In the genomic region with DNA sequence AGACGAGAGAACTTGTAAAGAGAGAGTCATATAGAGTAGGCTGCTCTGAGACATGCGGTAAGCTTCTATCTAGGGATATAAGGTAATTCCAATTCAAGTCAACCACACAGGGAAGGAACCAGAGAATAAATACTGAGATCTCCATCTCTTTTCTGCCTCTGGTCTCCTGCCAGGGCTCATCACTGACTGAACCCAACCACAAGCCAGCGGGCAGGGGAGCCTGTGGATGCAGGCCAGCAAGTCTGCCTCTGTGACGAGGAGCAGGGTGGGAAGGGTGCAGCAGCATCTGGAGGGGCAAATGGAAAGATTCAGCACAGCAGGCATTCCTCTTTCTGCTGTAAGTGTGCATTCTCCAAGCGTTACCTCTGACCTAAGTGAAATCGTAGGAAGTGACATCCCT, we compare ENCODE assay signal across 21 cellular contexts.
DNase-seq lines count a peak whose midpoint lies in the region; ATAC-seq and TF ChIP-seq lines count a peak whose summit lies in the region.
"Had no signal": no experiment of that assay in that cellular context is flagged by ENCODE, and none has a peak within 500 bp of the region (broad histone marks: within the 10 kb centered on the region; RNA-seq: fewer than 3 reads in every experiment).

No MANE protein-coding gene starts in this region.

- H3K9me3 ChIP-seq in OCI-LY3 (ENCODE audit: insufficient read depth, low read length) (peaks cover 3% of the 10 kb centered on the region; the same call in 1 of the 2 replicates), trophoblast cell (ENCODE audit: insufficient read depth, low read depth, low read length) (no peaks in the 10 kb centered on the region)
- H3K9me3 ChIP-seq: HAP-1, MG63 had no signal

- H4K91ac ChIP-seq in trophoblast cell (ENCODE audit: low read depth, low read length): no peak overlapping the region

- H3K18ac ChIP-seq in trophoblast cell (ENCODE audit: low read length): no peak overlapping the region

- H2BK12ac ChIP-seq in trophoblast cell (ENCODE audit: low read length): no peak overlapping the region

- TF ChIP-seq CTCF in OCI-LY3 (IDR thresholded peaks at IDR 0.05; ENCODE audit: low read depth, low read length) (no peak), brain microvascular endothelial cell (IDR thresholded peaks at IDR 0.05; ENCODE audit: low read depth, low read length, missing control alignments) (no peak)

- H3K27me3 ChIP-seq in OCI-LY3 (ENCODE audit: low read depth, low read length) (no peaks in the 10 kb centered on the region), trophoblast cell (ENCODE audit: insufficient read depth, low read length) (no peaks in the 10 kb centered on the region), brain microvascular endothelial cell (replicated peaks) (no peaks in the 10 kb centered on the region)
- H3K27me3 ChIP-seq: BLaER1, MG63 had no signal

- H3K79me2 ChIP-seq in OCI-LY3 (ENCODE audit: low read length) (no peaks in the 10 kb centered on the region), trophoblast cell (ENCODE audit: control insufficient read depth, insufficient read depth, low read length, poor library complexity) (no peaks in the 10 kb centered on the region)

- H2BK5ac ChIP-seq in trophoblast cell (ENCODE audit: low read depth, low read length, poor library complexity): no peak overlapping the region

- peaks cover 97% of the 10 kb centered on the region for H3K4me1 Mint-ChIP-seq in activated T-cell treated with anti-CD3 and anti-CD28 coated beads, Interleukin-2, amount 50 U/mL, for 72 hours (ENCODE audit: low read depth)

- H3K27ac ChIP-seq in OCI-LY3 (ENCODE audit: low read length) (peak overlapping the region; percentile 98), trophoblast cell (ENCODE audit: low read depth, low read length) (no peak overlapping the region), brain microvascular endothelial cell (no peak overlapping the region)
- H3K27ac ChIP-seq: BLaER1, GM23248, HL-60 had no signal

- no CpG with 5 or more reads among the region's 6 CpGs for WGBS in trophoblast cell (ENCODE audit: extremely low coverage, insufficient coverage, insufficient read length)

- H3K27me3 Mint-ChIP-seq in activated T-cell treated with anti-CD3 and anti-CD28 coated beads, Interleukin-2, amount 50 U/mL, for 72 hours (ENCODE audit: low read depth): no peaks in the 10 kb centered on the region
- H3K27me3 Mint-ChIP-seq: CD4-positive, alpha-beta T cell had no signal

- no peak overlapping the region for H2BK120ac ChIP-seq in trophoblast cell (ENCODE audit: insufficient read depth, low read length, poor library complexity)

- no peak overlapping the region for H3K4ac ChIP-seq in trophoblast cell (ENCODE audit: low read depth, low read length)

- H3K9me3 Mint-ChIP-seq in activated T-cell treated with anti-CD3 and anti-CD28 coated beads, Interleukin-2, amount 50 U/mL, for 72 hours: peaks cover 6 to 14% of the 10 kb centered on the region in 2 donors
- H3K9me3 Mint-ChIP-seq: CD4-positive, alpha-beta T cell had no signal

- no peak for DNase-seq in activated T-cell treated with anti-CD3 and anti-CD28 coated beads, Interleukin-2, amount 50 U/mL, for 72 hours
- no peak for DNase-seq in activated T-cell treated with anti-CD3 and anti-CD28 coated beads for 4 hours
- DNase-seq in NCI-H1694 (lab: John Stamatoyannopoulos, UW): peak; percentile 41
- DNase-seq in trophoblast cell: peak; percentile 31 to 87
- DNase-seq in brain microvascular endothelial cell: no peak
- DNase-seq: CD4-positive, alpha-beta T cell; COR-L47; DMS153; GM23248; MG63; NCI-H1417 treated with DMSO at 0.1 percent for 48 hours; NCI-H1930; NCI-H510A treated with DMSO at 0.1 percent for 48 hours; NCI-H748 treated with DMSO at 0.1 percent for 48 hours had no signal

- H4K8ac ChIP-seq in trophoblast cell (ENCODE audit: low read depth, low read length): no peak overlapping the region

- H3K27ac Mint-ChIP-seq in activated T-cell treated with anti-CD3 and anti-CD28 coated beads, Interleukin-2, amount 50 U/mL, for 72 hours: peak overlapping the region; percentile 99
- H3K27ac Mint-ChIP-seq: CD4-positive, alpha-beta T cell had no signal

- no peak overlapping the region for H3K4me3 ChIP-seq in OCI-LY3 (ENCODE audit: low read length)
- H3K4me3 ChIP-seq in trophoblast cell (ENCODE audit: low read depth, low read length): no peak overlapping the region
- H3K4me3 ChIP-seq in brain microvascular endothelial cell (ENCODE audit: low read depth, low read length): no peak overlapping the region
- H3K4me3 ChIP-seq: BLaER1, GM23248, HAP-1, K562, MG63 had no signal

- peak overlapping the region in 1 of 2 donors; percentile 86 for H3K4me3 Mint-ChIP-seq in activated T-cell treated with anti-CD3 and anti-CD28 coated beads, Interleukin-2, amount 50 U/mL, for 72 hours
- H3K4me3 Mint-ChIP-seq: CD4-positive, alpha-beta T cell had no signal

- H3K4me1 ChIP-seq in OCI-LY3 (ENCODE audit: low read length) (peaks cover 98% of the 10 kb centered on the region), trophoblast cell (ENCODE audit: control insufficient read depth in 1 of 2, insufficient read depth in 2 of 2, low read length in 2 of 2) (peaks cover 2 to 6% of the 10 kb centered on the region in 2 experiments)
- H3K4me1 ChIP-seq: BLaER1, HAP-1 had no signal

- no peak overlapping the region for H3K14ac ChIP-seq in trophoblast cell (ENCODE audit: low read length)

- in situ Hi-C loops in brain microvascular endothelial cell (cut with HindIII; ENCODE audit: low pct_ligation_motif_present, low sequenced_read_pairs): no loop called here

- H4K12ac ChIP-seq in trophoblast cell (ENCODE audit: low read depth, low read length): no peak overlapping the region

- no peak overlapping the region for H2AFZ ChIP-seq in OCI-LY3 (ENCODE audit: low read depth, low read length)
- H2AFZ ChIP-seq in trophoblast cell (ENCODE audit: insufficient read depth, low read length, poor library complexity): no peak overlapping the region
- H2AFZ ChIP-seq: GM23248 had no signal

- H3K36me3 ChIP-seq in OCI-LY3 (replicated peaks; ENCODE audit: low read depth, low read length): peaks cover 20% of the 10 kb centered on the region
- H3K36me3 ChIP-seq in trophoblast cell (ENCODE audit: control insufficient read depth in 1 of 2, insufficient read depth in 2 of 2, low read length in 2 of 2): no peaks in the 10 kb centered on the region
- no peaks in the 10 kb centered on the region for H3K36me3 ChIP-seq in brain microvascular endothelial cell (replicated peaks)
- H3K36me3 ChIP-seq: BLaER1, HAP-1, MG63 had no signal

- no peak for ATAC-seq in activated T-cell treated with anti-CD3 and anti-CD28 coated beads, Interleukin-2, amount 50 U/mL, for 72 hours (replicated peaks in 1 of 2)
- no peak for ATAC-seq in HG02798 (IDR thresholded peaks at IDR 0.05; ENCODE audit: poor library complexity, unreplicated experiment)
- ATAC-seq: HepG2, K562 had no signal

- peaks cover 16 to 19% of the 10 kb centered on the region in 2 donors for H3K36me3 Mint-ChIP-seq in activated T-cell treated with anti-CD3 and anti-CD28 coated beads, Interleukin-2, amount 50 U/mL, for 72 hours (ENCODE audit: insufficient read depth in 2 of 2)

- H3K9ac ChIP-seq in OCI-LY3 (ENCODE audit: low read length): peak overlapping the region; percentile 59
- H3K9ac ChIP-seq in trophoblast cell (ENCODE audit: low read length): no peak overlapping the region
- H3K9ac ChIP-seq: BLaER1, GM23248 had no signal

- no peak overlapping the region for H2AK5ac ChIP-seq in trophoblast cell (ENCODE audit: low read length)

- H3K23ac ChIP-seq in trophoblast cell (ENCODE audit: low read length): no peak overlapping the region

- H3K79me1 ChIP-seq in trophoblast cell (ENCODE audit: low read length): no peaks in the 10 kb centered on the region

- H3K4me2 ChIP-seq in OCI-LY3 (ENCODE audit: low read length): peak overlapping the region; percentile 47
- H3K4me2 ChIP-seq in trophoblast cell (ENCODE audit: low read length): no peak overlapping the region
- H3K4me2 ChIP-seq: BLaER1 had no signal

- no peaks in the 10 kb centered on the region for H4K20me1 ChIP-seq in OCI-LY3 (ENCODE audit: insufficient read depth, low read length)
- H4K20me1 ChIP-seq: BLaER1 had no signal

Comparison
In these comparisons a context has a peak if more than half of its experiments do, and no peak if none do; other contexts are left out.
1. DNase-seq: peak in NCI-H1694 (single experiment) and trophoblast cell (2 of 2); none in activated T-cell treated with anti-CD3 and anti-CD28 coated beads, Interleukin-2, amount 50 U/mL, for 72 hours (0 of 2), activated T-cell treated with anti-CD3 and anti-CD28 coated beads for 4 hours (single experiment) and brain microvascular endothelial cell (single experiment).